9 cellular contexts compared by ENCODE assay signal in genomic region chr7:47371733-47372368, GRCh38.
A peak's percentile ranks its signal among the peaks of the same experiment; 100 is the strongest.
DNase-seq lines count a peak whose midpoint lies in the region; ATAC-seq, FAIRE-seq and TF ChIP-seq lines count a peak whose summit lies in the region.
"Had no signal": no experiment of that assay in that cellular context is flagged by ENCODE, and none has a peak within 500 bp of the region (broad histone marks: within the 10 kb centered on the region; RNA-seq: fewer than 3 reads in every experiment).

No MANE protein-coding gene starts in this region.

- H3K9me3 Mint-ChIP-seq in mesothelial cell of epicardium, result no peaks in the 10 kb centered on the region
- no peaks in the 10 kb centered on the region for H3K9me3 Mint-ChIP-seq in activated CD4-positive, alpha-beta T cell treated with anti-CD3 and anti-CD28 coated beads, Interleukin-2, amount 10 ng/mL, durations not matched to agents 24 days and 14 days
- H3K9me3 Mint-ChIP-seq: activated naive CD4-positive, alpha-beta T cell treated with anti-CD3 and anti-CD28 coated beads, Interleukin-2, amount 50 U/mL, for 24 hours had no signal

- DNase-seq in DMS153 (lab: John Stamatoyannopoulos, UW), result peak; percentile 97
- DNase-seq in NCI-H2196 (lab: John Stamatoyannopoulos, UW; ENCODE audit: unreplicated experiment), result peak; percentile 82
- DNase-seq in mesothelial cell of epicardium (ENCODE audit: low spot score in 2 of 2, unreplicated experiment in 2 of 2), result peak in 1 of 2 experiments; percentile 65
- no peak for DNase-seq in activated CD4-positive, alpha-beta T cell treated with anti-CD3 and anti-CD28 coated beads, Interleukin-2, amount 10 ng/mL, durations not matched to agents 24 days and 14 days
- DNase-seq in GM13976 (ENCODE audit: low spot score), result no peak

- TF ChIP-seq CTCF in mesothelial cell of epicardium (IDR thresholded peaks at IDR 0.05; ENCODE audit: unreplicated experiment) (no peak), GM13976 (IDR thresholded peaks at IDR 0.05; ENCODE audit: borderline replicate concordance, control extremely low read depth, extremely low read depth, insufficient read depth, missing control alignments) (no peak)

- intact Hi-C loops in activated CD4-positive, alpha-beta T cell treated with anti-CD3 and anti-CD28 coated beads, Interleukin-2, amount 10 ng/mL, durations not matched to agents 24 days and 14 days (cut with micrococcal nuclease), result no loop called here

- no peak overlapping the region for H3K4me3 Mint-ChIP-seq in mesothelial cell of epicardium
- no peak overlapping the region for H3K4me3 Mint-ChIP-seq in activated CD4-positive, alpha-beta T cell treated with anti-CD3 and anti-CD28 coated beads, Interleukin-2, amount 10 ng/mL, durations not matched to agents 24 days and 14 days
- H3K4me3 Mint-ChIP-seq: activated naive CD4-positive, alpha-beta T cell treated with anti-CD3 and anti-CD28 coated beads, Interleukin-2, amount 50 U/mL, for 24 hours had no signal

- in situ Hi-C loops in GM13976 (cut with MboI; ENCODE audit: low sequenced_read_pairs, unreplicated experiment), result no loop called here

- H3K4me1 Mint-ChIP-seq in mesothelial cell of epicardium, result peaks cover 28% of the 10 kb centered on the region
- no peaks in the 10 kb centered on the region for H3K4me1 Mint-ChIP-seq in activated CD4-positive, alpha-beta T cell treated with anti-CD3 and anti-CD28 coated beads, Interleukin-2, amount 10 ng/mL, durations not matched to agents 24 days and 14 days
- H3K4me1 Mint-ChIP-seq: activated naive CD4-positive, alpha-beta T cell treated with anti-CD3 and anti-CD28 coated beads, Interleukin-2, amount 50 U/mL, for 24 hours had no signal

- ATAC-seq in GM18517 (IDR thresholded peaks at IDR 0.05; ENCODE audit: unreplicated experiment) (no peak), GM18861 (IDR thresholded peaks at IDR 0.05; ENCODE audit: unreplicated experiment) (no peak)

- no peaks in the 10 kb centered on the region for H3K27me3 Mint-ChIP-seq in mesothelial cell of epicardium (ENCODE audit: low read depth)
- H3K27me3 Mint-ChIP-seq in activated CD4-positive, alpha-beta T cell treated with anti-CD3 and anti-CD28 coated beads, Interleukin-2, amount 10 ng/mL, durations not matched to agents 24 days and 14 days, result no peaks in the 10 kb centered on the region

- FAIRE-seq in colon (lab: Jason Lieb, UNC), result peak; percentile 81

- H3K27ac Mint-ChIP-seq in mesothelial cell of epicardium, result peak overlapping the region; percentile 73
- H3K27ac Mint-ChIP-seq in activated CD4-positive, alpha-beta T cell treated with anti-CD3 and anti-CD28 coated beads, Interleukin-2, amount 10 ng/mL, durations not matched to agents 24 days and 14 days, result no peak overlapping the region
- H3K27ac Mint-ChIP-seq: activated naive CD4-positive, alpha-beta T cell treated with anti-CD3 and anti-CD28 coated beads, Interleukin-2, amount 50 U/mL, for 24 hours had no signal

- peaks cover 42% of the 10 kb centered on the region for H3K36me3 Mint-ChIP-seq in mesothelial cell of epicardium
- no peaks in the 10 kb centered on the region for H3K36me3 Mint-ChIP-seq in activated CD4-positive, alpha-beta T cell treated with anti-CD3 and anti-CD28 coated beads, Interleukin-2, amount 10 ng/mL, durations not matched to agents 24 days and 14 days (ENCODE audit: low read depth)
- H3K36me3 Mint-ChIP-seq: activated naive CD4-positive, alpha-beta T cell treated with anti-CD3 and anti-CD28 coated beads, Interleukin-2, amount 50 U/mL, for 24 hours had no signal

Comparison
In these comparisons a context has a peak if more than half of its experiments do, and no peak if none do; other contexts are left out.
1. DNase-seq: peak in DMS153 (single experiment) and NCI-H2196 (single experiment); none in activated CD4-positive, alpha-beta T cell treated with anti-CD3 and anti-CD28 coated beads, Interleukin-2, amount 10 ng/mL, durations not matched to agents 24 days and 14 days (single experiment) and GM13976 (single experiment).